27 cellular contexts compared by ENCODE assay signal in the genomic region with DNA sequence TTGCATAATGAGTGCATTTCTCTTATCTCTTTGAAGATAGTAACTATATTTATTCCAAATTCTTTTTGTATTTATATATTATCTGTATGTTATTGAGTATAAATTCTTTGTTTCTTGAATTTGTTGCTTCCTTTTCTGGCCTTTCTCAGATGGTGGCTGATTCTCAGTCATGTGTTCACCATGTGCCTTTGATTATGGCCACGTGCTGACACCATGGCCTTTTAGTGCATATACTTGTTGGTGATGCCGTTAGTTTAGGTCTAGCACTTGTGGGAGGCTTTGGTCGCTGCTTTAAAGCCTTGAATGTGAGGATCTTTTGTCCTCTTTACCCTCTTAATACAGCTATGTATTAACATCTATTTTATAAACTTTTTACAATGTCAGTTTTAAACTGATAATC.
"Had no signal": no experiment of that assay in that cellular context is flagged by ENCODE, and none has a peak within 500 bp of the region (broad histone marks: within the 10 kb centered on the region; RNA-seq: fewer than 3 reads in every experiment).

No MANE protein-coding gene starts in this region.

- ATAC-seq: activated CD4-positive, alpha-beta T cell treated with anti-CD3 and anti-CD28 coated beads for 36 hours; activated naive CD4-positive, alpha-beta T cell treated with anti-CD3 and anti-CD28 coated beads, Interleukin-2, amount 50 U/mL, for 72 hours; activated T-cell treated with anti-CD3 and anti-CD28 coated beads, Interleukin-2, amount 50 U/mL, for 72 hours; esophagus mucosa had no signal

- H3K27ac Mint-ChIP-seq: activated CD4-positive, alpha-beta memory T cell treated with anti-CD3 and anti-CD28 coated beads, Interleukin-2, amount 10 ng/mL, durations not matched to agents 7 days and 5 days; activated CD4-positive, alpha-beta T cell treated with anti-CD3 and anti-CD28 coated beads for 36 hours; activated CD4-positive, alpha-beta T cell treated with anti-CD3 and anti-CD28 coated beads, Interleukin-2, amount 10 ng/mL, durations not matched to agents 7 days and 5 days; activated naive CD4-positive, alpha-beta T cell treated with anti-CD3 and anti-CD28 coated beads, Interleukin-2, amount 10 ng/mL, durations not matched to agents 7 days and 5 days; activated naive CD4-positive, alpha-beta T cell treated with anti-CD3 and anti-CD28 coated beads, Interleukin-2, amount 50 U/mL, for 72 hours; activated naive CD8-positive, alpha-beta T cell treated with anti-CD3 and anti-CD28 coated beads, Interleukin-2, amount 10 ng/mL, durations not matched to agents 7 days and 5 days; activated T-cell treated with anti-CD3 and anti-CD28 coated beads, Interleukin-2, amount 50 U/mL, for 24 hours; activated T-cell treated with anti-CD3 and anti-CD28 coated beads, Interleukin-2, amount 50 U/mL, for 72 hours; brain had no signal

- H3K27me3 Mint-ChIP-seq: activated CD4-positive, alpha-beta memory T cell treated with anti-CD3 and anti-CD28 coated beads, Interleukin-2, amount 10 ng/mL, durations not matched to agents 7 days and 5 days; activated CD4-positive, alpha-beta T cell treated with anti-CD3 and anti-CD28 coated beads for 36 hours; activated CD4-positive, alpha-beta T cell treated with anti-CD3 and anti-CD28 coated beads, Interleukin-2, amount 10 ng/mL, durations not matched to agents 7 days and 5 days; activated naive CD4-positive, alpha-beta T cell treated with anti-CD3 and anti-CD28 coated beads, Interleukin-2, amount 10 ng/mL, durations not matched to agents 7 days and 5 days; activated naive CD8-positive, alpha-beta T cell treated with anti-CD3 and anti-CD28 coated beads, Interleukin-2, amount 10 ng/mL, durations not matched to agents 7 days and 5 days; activated T-cell treated with anti-CD3 and anti-CD28 coated beads, Interleukin-2, amount 50 U/mL, for 24 hours; brain had no signal

- H3K4me1 ChIP-seq: ascending aorta, breast epithelium, colonic mucosa had no signal

- H3K4me3 Mint-ChIP-seq: activated CD4-positive, alpha-beta memory T cell treated with anti-CD3 and anti-CD28 coated beads, Interleukin-2, amount 10 ng/mL, durations not matched to agents 7 days and 5 days; activated CD4-positive, alpha-beta T cell treated with anti-CD3 and anti-CD28 coated beads for 36 hours; activated CD4-positive, alpha-beta T cell treated with anti-CD3 and anti-CD28 coated beads, Interleukin-2, amount 10 ng/mL, durations not matched to agents 7 days and 5 days; activated naive CD4-positive, alpha-beta T cell treated with anti-CD3 and anti-CD28 coated beads, Interleukin-2, amount 10 ng/mL, durations not matched to agents 7 days and 5 days; activated naive CD8-positive, alpha-beta T cell treated with anti-CD3 and anti-CD28 coated beads, Interleukin-2, amount 10 ng/mL, durations not matched to agents 7 days and 5 days; activated T-cell treated with anti-CD3 and anti-CD28 coated beads, Interleukin-2, amount 50 U/mL, for 24 hours; activated T-cell treated with anti-CD3 and anti-CD28 coated beads, Interleukin-2, amount 50 U/mL, for 72 hours; brain had no signal

- H3K36me3 ChIP-seq: ascending aorta, breast epithelium, cardiac muscle cell, colonic mucosa had no signal

- H3K4me3 ChIP-seq: ascending aorta, breast epithelium, cardiac muscle cell, colonic mucosa had no signal

- FAIRE-seq: frontal cortex had no signal

- H3K27ac ChIP-seq: ascending aorta, breast epithelium, cardiac muscle cell, colonic mucosa had no signal

- H3K9me3 ChIP-seq: ascending aorta, breast epithelium, colonic mucosa had no signal

- H3K9me3 Mint-ChIP-seq: activated naive CD4-positive, alpha-beta T cell treated with anti-CD3 and anti-CD28 coated beads, Interleukin-2, amount 10 ng/mL, durations not matched to agents 7 days and 5 days; activated naive CD8-positive, alpha-beta T cell treated with anti-CD3 and anti-CD28 coated beads, Interleukin-2, amount 10 ng/mL, durations not matched to agents 7 days and 5 days; activated T-cell treated with anti-CD3 and anti-CD28 coated beads, Interleukin-2, amount 50 U/mL, for 24 hours; brain had no signal

- H3K27me3 ChIP-seq: ascending aorta, breast epithelium, cardiac muscle cell, colonic mucosa had no signal

- H3K4me1 Mint-ChIP-seq: activated CD4-positive, alpha-beta memory T cell treated with anti-CD3 and anti-CD28 coated beads, Interleukin-2, amount 10 ng/mL, durations not matched to agents 7 days and 5 days; activated CD4-positive, alpha-beta T cell treated with anti-CD3 and anti-CD28 coated beads for 36 hours; activated CD4-positive, alpha-beta T cell treated with anti-CD3 and anti-CD28 coated beads, Interleukin-2, amount 10 ng/mL, durations not matched to agents 7 days and 5 days; activated naive CD4-positive, alpha-beta T cell treated with anti-CD3 and anti-CD28 coated beads, Interleukin-2, amount 10 ng/mL, durations not matched to agents 7 days and 5 days; activated naive CD8-positive, alpha-beta T cell treated with anti-CD3 and anti-CD28 coated beads, Interleukin-2, amount 10 ng/mL, durations not matched to agents 7 days and 5 days; brain had no signal

- DNase-seq: activated CD4-positive, alpha-beta memory T cell treated with anti-CD3 and anti-CD28 coated beads, Interleukin-2, amount 10 ng/mL, durations not matched to agents 7 days and 5 days; activated CD4-positive, alpha-beta T cell treated with anti-CD3 and anti-CD28 coated beads for 36 hours; activated CD4-positive, alpha-beta T cell treated with anti-CD3 and anti-CD28 coated beads, Interleukin-2, amount 10 ng/mL, durations not matched to agents 7 days and 5 days; activated CD4-positive, alpha-beta T cell treated with anti-CD3 and anti-CD28 coated beads, Interleukin-2, amount 50 U/mL, for 4 hours; activated CD4-positive, CD25-positive, alpha-beta regulatory T cell; activated CD4-positive, CD25-positive, alpha-beta regulatory T cell treated with anti-CD3 and anti-CD28 coated beads, Interleukin-2, amount 50 U/mL, for 72 hours; activated CD8-positive, alpha-beta memory T cell treated with anti-CD3 and anti-CD28 coated beads, Interleukin-2, amount 50 U/mL, for 48 hours; activated gamma-delta T cell; activated naive CD4-positive, alpha-beta T cell; activated naive CD4-positive, alpha-beta T cell treated with anti-CD3 and anti-CD28 coated beads, Interleukin-2, amount 10 ng/mL, durations not matched to agents 7 days and 5 days; activated naive CD8-positive, alpha-beta T cell treated with anti-CD3 and anti-CD28 coated beads, Interleukin-2, amount 10 ng/mL, durations not matched to agents 7 days and 5 days; activated T-cell treated with anti-CD3 and anti-CD28 coated beads for 4 hours; activated T-cell treated with anti-CD3 and anti-CD28 coated beads, Interleukin-2, amount 50 U/mL, for 24 hours; activated T-cell treated with anti-CD3 and anti-CD28 coated beads, Interleukin-2, amount 50 U/mL, for 72 hours; central memory CD4-positive, alpha-beta T cell; cerebellar nuclear complex; colonic mucosa; effector CD8-positive, alpha-beta T cell; head of caudate nucleus; T-helper 2 cell had no signal

- H3K36me3 Mint-ChIP-seq: activated naive CD4-positive, alpha-beta T cell treated with anti-CD3 and anti-CD28 coated beads, Interleukin-2, amount 10 ng/mL, durations not matched to agents 7 days and 5 days; activated naive CD8-positive, alpha-beta T cell treated with anti-CD3 and anti-CD28 coated beads, Interleukin-2, amount 10 ng/mL, durations not matched to agents 7 days and 5 days; brain had no signal
